1 cellular context compared by ENCODE assay signal in genomic region chr2:229921101-229921891, GRCh38.
TF ChIP-seq lines count a peak whose summit lies in the region.

No MANE protein-coding gene starts in this region.

TF ChIP-seq in HepG2, 621 proteins besides CTCF, POLR2A, EP300 and RAD21 (continued from another document and continues in another):
- 0 out of 2 replicates have a peak, but pooled peaks have one; percentile 59 for TF ChIP-seq ZNF761 (CRISPR knock-in tag; conservative IDR thresholded peaks at IDR 0.05)
- TF ChIP-seq JDP2 (CRISPR knock-in tag; IDR thresholded peaks at IDR 0.05; ENCODE audit: borderline replicate concordance): no peak
- TF ChIP-seq KLF16 (CRISPR knock-in tag; IDR thresholded peaks at IDR 0.05): no peak
- no peak for TF ChIP-seq ZNF256 (CRISPR knock-in tag; conservative IDR thresholded peaks at IDR 0.05)
- TF ChIP-seq ZHX2 (IDR thresholded peaks at IDR 0.05; ENCODE audit: low read depth): peak; percentile 13; the same call in 1 of the 2 replicates
- TF ChIP-seq ZHX2 (CRISPR knock-in tag; IDR thresholded peaks at IDR 0.05; ENCODE audit: borderline replicate concordance): no peak
- TF ChIP-seq SATB2 (CRISPR knock-in tag; IDR thresholded peaks at IDR 0.05): no peak; the same call in 1 of the 2 replicates
- peak; percentile 60; the same call in 1 of the 2 replicates for TF ChIP-seq ZNF441 (CRISPR knock-in tag; IDR thresholded peaks at IDR 0.05; ENCODE audit: borderline replicate concordance)
- no peak for TF ChIP-seq NBN (conservative IDR thresholded peaks at IDR 0.05)
- TF ChIP-seq ZNF253 (CRISPR knock-in tag; IDR thresholded peaks at IDR 0.05; ENCODE audit: borderline replicate concordance): no peak
- peak; percentile 37 for TF ChIP-seq RARA (CRISPR knock-in tag; IDR thresholded peaks at IDR 0.05)
- no peak for TF ChIP-seq ZNF251 (CRISPR knock-in tag; IDR thresholded peaks at IDR 0.05)
- TF ChIP-seq PBX3 (CRISPR knock-in tag; IDR thresholded peaks at IDR 0.05; ENCODE audit: borderline replicate concordance): no peak
- TF ChIP-seq CSRNP1 (CRISPR knock-in tag; IDR thresholded peaks at IDR 0.05): no peak; the same call in 1 of the 2 replicates
- TF ChIP-seq ZNF276 (CRISPR knock-in tag; IDR thresholded peaks at IDR 0.05; ENCODE audit: low read depth): peak; percentile 72; the same call in 1 of the 2 replicates
- no peak for TF ChIP-seq ZNF318 (CRISPR knock-in tag; IDR thresholded peaks at IDR 0.05)
- TF ChIP-seq ZNF607 (CRISPR knock-in tag; IDR thresholded peaks at IDR 0.05; ENCODE audit: borderline replicate concordance): no peak
- no peak for TF ChIP-seq NR3C1 (CRISPR knock-in tag; IDR thresholded peaks at IDR 0.05)
- TF ChIP-seq E2F2 (CRISPR knock-in tag; IDR thresholded peaks at IDR 0.05; ENCODE audit: borderline replicate concordance): no peak
- TF ChIP-seq ARNT2 (CRISPR knock-in tag; IDR thresholded peaks at IDR 0.05; ENCODE audit: low read depth): no peak; the same call in 1 of the 2 replicates
- no peak; the same call in 1 of the 2 replicates for TF ChIP-seq ZNF232 (CRISPR knock-in tag; IDR thresholded peaks at IDR 0.05; ENCODE audit: borderline replicate concordance)
- no peak for TF ChIP-seq ZNF280B (CRISPR knock-in tag; IDR thresholded peaks at IDR 0.05; ENCODE audit: borderline replicate concordance)
- 0 out of 2 replicates have a peak, but pooled peaks have one; percentile 43 for TF ChIP-seq ZBTB43 (CRISPR knock-in tag; conservative IDR thresholded peaks at IDR 0.05)
- no peak for TF ChIP-seq FOXC1 (CRISPR knock-in tag; IDR thresholded peaks at IDR 0.05; ENCODE audit: borderline replicate concordance)
- TF ChIP-seq ZNF274 (CRISPR knock-in tag; IDR thresholded peaks at IDR 0.05): peak; percentile 81; the same call in 1 of the 2 replicates
- TF ChIP-seq ZSCAN22 (CRISPR knock-in tag; IDR thresholded peaks at IDR 0.05): 0 out of 2 replicates have a peak, but pooled peaks have one; percentile 43
